Comparison of ENCODE assay signal across 16 cellular contexts in genomic region chr16:49532873-49533272, GRCh38.
"Had no signal": no experiment of that assay in that cellular context is flagged by ENCODE, and none has a peak within 500 bp of the region (broad histone marks: within the 10 kb centered on the region; RNA-seq: fewer than 3 reads in every experiment).

No MANE protein-coding gene starts in this region.

- H3K4me3 Mint-ChIP-seq: naive thymus-derived CD4-positive, alpha-beta T cell; neural crest cell had no signal

- H3K4me1 ChIP-seq: pancreas, prostate gland, right lobe of liver had no signal

- DNase-seq: effector CD4-positive, alpha-beta T cell; foreskin melanocyte; heart right ventricle; hypothalamus; kidney glomerular epithelial cell; naive thymus-derived CD4-positive, alpha-beta T cell; occipital lobe; pancreas; right lobe of liver; stimulated activated naive CD4-positive, alpha-beta T cell; stomach; transverse colon had no signal

- H3K36me3 ChIP-seq: heart right ventricle, pancreas, prostate gland, right lobe of liver, stomach, thoracic aorta, transverse colon had no signal

- H3K27ac ChIP-seq: coronary artery, pancreas, prostate gland, right lobe of liver, stomach, thoracic aorta, transverse colon had no signal

- H3K4me3 ChIP-seq: coronary artery, heart right ventricle, pancreas, prostate gland, right lobe of liver, stomach, thoracic aorta, transverse colon had no signal

- H3K9me3 ChIP-seq: heart right ventricle, pancreas, prostate gland, right lobe of liver, stomach, thoracic aorta, transverse colon had no signal

- H3K36me3 Mint-ChIP-seq: naive thymus-derived CD4-positive, alpha-beta T cell had no signal

- ATAC-seq: heart right ventricle; naive thymus-derived CD4-positive, alpha-beta T cell; pancreas; right lobe of liver had no signal

- H3K9me3 Mint-ChIP-seq: naive thymus-derived CD4-positive, alpha-beta T cell; neural crest cell had no signal

- H3K27ac Mint-ChIP-seq: naive thymus-derived CD4-positive, alpha-beta T cell had no signal

- H3K27me3 ChIP-seq: pancreas, right lobe of liver, transverse colon had no signal
